In the genomic region with DNA sequence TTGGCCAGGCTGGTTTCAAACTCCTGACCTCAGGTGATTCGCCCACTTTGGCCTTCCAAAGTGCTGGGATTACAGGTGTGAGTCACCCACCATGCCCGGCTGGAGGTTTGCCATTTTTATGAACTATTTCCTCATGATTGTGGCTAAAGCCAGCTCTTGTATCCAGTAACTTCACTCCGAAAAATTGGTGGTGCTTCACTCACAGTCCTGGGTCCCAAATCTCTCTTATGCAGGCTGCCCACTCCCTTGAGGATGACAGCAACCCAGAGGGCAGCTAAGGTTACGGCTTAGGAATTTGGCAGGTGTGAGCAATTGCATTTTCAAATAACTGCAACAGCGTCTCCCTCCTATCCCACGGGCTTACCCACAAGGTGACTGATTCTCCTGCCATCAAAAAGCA, we compare ENCODE assay signal across 24 cellular contexts. TPM values are rescaled to one million over a fixed set of nuclear protein-coding genes. Genes with fewer than 3 reads are reported as not detected.
A peak's percentile ranks its signal among the peaks of the same experiment; 100 is the strongest.
DNase-seq lines count a peak whose midpoint lies in the region; ATAC-seq, FAIRE-seq and TF ChIP-seq lines count a peak whose summit lies in the region.
"Had no signal": no experiment of that assay in that cellular context is flagged by ENCODE, and none has a peak within 500 bp of the region (broad histone marks: within the 10 kb centered on the region; RNA-seq: fewer than 3 reads in every experiment).

No MANE protein-coding gene starts in this region.

- H4K20me1 ChIP-seq in K562 (replicated peaks; ENCODE audit: control insufficient read depth, insufficient read depth, low read length) = no peaks in the 10 kb centered on the region
- H4K20me1 ChIP-seq in HepG2 (ENCODE audit: insufficient read depth, low read length) = no peaks in the 10 kb centered on the region

- DNase-seq in Daoy (ENCODE audit: low read depth) = peak; percentile 68
- DNase-seq in LHCN-M2 (ENCODE audit: low read depth) = peak; percentile 31
- DNase-seq in K562 (ENCODE audit: extremely low read depth in 1 of 4, low spot score in 3 of 4) = no peak
- no peak for DNase-seq in HepG2 (ENCODE audit: low spot score)
- DNase-seq in natural killer cell = no peak
- DNase-seq in NCI-H1105 treated with DMSO at 0.1 percent for 48 hours (lab: John Stamatoyannopoulos, UW) = no peak
- DNase-seq: activated CD4-positive, CD25-positive, alpha-beta regulatory T cell treated with anti-CD3 and anti-CD28 coated beads, Interleukin-2, amount 50 U/mL, for 72 hours; activated naive CD4-positive, alpha-beta T cell treated with anti-CD3 and anti-CD28 coated beads for 36 hours; activated T-cell treated with anti-CD3 and anti-CD28 coated beads, Interleukin-2, amount 50 U/mL, for 4 hours; AML-193; effector memory CD8-positive, alpha-beta T cell; heart left ventricle; lower lobe of right lung; MV-4-11; NCI-H2029 treated with DMSO at 0.1 percent for 48 hours; NCI-H526 treated with DMSO at 0.1 percent for 48 hours; OCI-M1; stimulated activated naive CD4-positive, alpha-beta T cell; thyroid gland had no signal

- TF ChIP-seq CTCF in K562 (IDR thresholded peaks at IDR 0.05 in 2 of 3, conservative IDR thresholded peaks at IDR 0.05 in 1 of 3; ENCODE audit: insufficient read depth in 2 of 3, low read depth in 1 of 3, low read length in 3 of 3) (no peak), HepG2 (CRISPR knock-in tag; IDR thresholded peaks at IDR 0.05) (no peak), natural killer cell (IDR thresholded peaks at IDR 0.05) (no peak)

- no peak overlapping the region for H3K4me3 ChIP-seq in K562
- H3K4me3 ChIP-seq in HepG2 (replicated peaks in 1 of 3; ENCODE audit: insufficient read depth in 1 of 3, low read depth in 2 of 3, low read length in 3 of 3) = no peak overlapping the region
- H3K4me3 ChIP-seq: HAP-1, heart left ventricle, lower lobe of right lung, right lobe of liver, thyroid gland had no signal

- H3K9me3 ChIP-seq in K562 (replicated peaks; ENCODE audit: control insufficient read depth, insufficient read depth, low read depth, low read length) (0 out of 2 replicates have a peak, but pooled peaks cover 4% of the 10 kb centered on the region), HepG2 (ENCODE audit: low read length) (no peaks in the 10 kb centered on the region)
- H3K9me3 ChIP-seq: HAP-1, lower lobe of right lung, right lobe of liver, thyroid gland had no signal

- H3K4me2 ChIP-seq in K562 (ENCODE audit: insufficient read depth, low read length) (no peak overlapping the region), HepG2 (ENCODE audit: low read depth, low read length) (peak overlapping the region; percentile 42)

- BruUV-seq in K562 (replicated peaks; lab: Mats Ljungman, UMichigan) (no TSS peak), HepG2 (replicated peaks; lab: Mats Ljungman, UMichigan) (no TSS peak)

- no peaks in the 10 kb centered on the region for H3K36me3 ChIP-seq in K562 (ENCODE audit: control insufficient read depth, insufficient read depth, low read length)
- no peaks in the 10 kb centered on the region for H3K36me3 ChIP-seq in HepG2 (replicated peaks in 1 of 2; ENCODE audit: control insufficient read depth in 1 of 2, insufficient read depth in 2 of 2, low read length in 2 of 2)
- H3K36me3 ChIP-seq: HAP-1, heart left ventricle, lower lobe of right lung, right lobe of liver, thyroid gland had no signal

- H3K4me1 Mint-ChIP-seq in natural killer cell = no peaks in the 10 kb centered on the region

- H3K9me3 Mint-ChIP-seq in natural killer cell = no peaks in the 10 kb centered on the region
- H3K9me3 Mint-ChIP-seq: activated naive CD4-positive, alpha-beta T cell treated with anti-CD3 and anti-CD28 coated beads for 36 hours; activated T-cell treated with anti-CD3 and anti-CD28 coated beads, Interleukin-2, amount 50 U/mL, for 4 hours; effector memory CD8-positive, alpha-beta T cell; IgD-negative memory B cell had no signal

- ATAC-seq in K562 (no peak), HepG2 (no peak), natural killer cell (no peak), GM18505 (IDR thresholded peaks at IDR 0.05; ENCODE audit: unreplicated experiment) (no peak), GM19324 (IDR thresholded peaks at IDR 0.05; ENCODE audit: low FRiP score, unreplicated experiment) (no peak)
- ATAC-seq: activated T-cell treated with anti-CD3 and anti-CD28 coated beads, Interleukin-2, amount 50 U/mL, for 4 hours; effector memory CD8-positive, alpha-beta T cell; heart left ventricle; lower lobe of right lung had no signal

- CTCF ChIA-PET in K562 (lab: Yijun Ruan, JAX; ENCODE audit: low intra/inter-chr PET ratio) (no interaction called here), HepG2 (lab: Yijun Ruan, JAX; ENCODE audit: low intra/inter-chr PET ratio, low total read pairs) (no interaction called here)

- peak overlapping the region; percentile 4; the same call in 1 of the 2 replicates for H2AFZ ChIP-seq in K562 (ENCODE audit: low read depth, low read length)
- peak overlapping the region; percentile 36 for H2AFZ ChIP-seq in HepG2 (ENCODE audit: low read length)

- H3K4me3 Mint-ChIP-seq in natural killer cell = no peak overlapping the region
- H3K4me3 Mint-ChIP-seq: activated naive CD4-positive, alpha-beta T cell treated with anti-CD3 and anti-CD28 coated beads for 36 hours; activated T-cell treated with anti-CD3 and anti-CD28 coated beads, Interleukin-2, amount 50 U/mL, for 4 hours; effector memory CD8-positive, alpha-beta T cell; IgD-negative memory B cell had no signal

- no peak for TF ChIP-seq RAD21 in K562 (CRISPR knock-in tag; conservative IDR thresholded peaks at IDR 0.05 in 1 of 2, IDR thresholded peaks at IDR 0.05 in 1 of 2)
- TF ChIP-seq RAD21 in HepG2 (CRISPR knock-in tag; IDR thresholded peaks at IDR 0.05) = no peak

- peaks cover 0 to 22% of the 10 kb centered on the region in 2 experiments; a peak in 2 of 5 replicates for H3K27me3 ChIP-seq in K562 (ENCODE audit: control insufficient read depth in 2 of 2, insufficient read depth in 2 of 2, low read length in 2 of 2)
- peaks cover 0 to 11% of the 10 kb centered on the region in 2 experiments; a peak in 3 of 5 replicates for H3K27me3 ChIP-seq in HepG2 (ENCODE audit: control insufficient read depth in 1 of 2, insufficient read depth in 2 of 2, low read length in 2 of 2)
- H3K27me3 ChIP-seq: right lobe of liver, thyroid gland had no signal

- H3K36me3 Mint-ChIP-seq in natural killer cell = no peaks in the 10 kb centered on the region
- H3K36me3 Mint-ChIP-seq: IgD-negative memory B cell had no signal

- H3K9me1 ChIP-seq in K562 (ENCODE audit: control insufficient read depth, insufficient read depth, low read length) = no peaks in the 10 kb centered on the region

- H3K27ac Mint-ChIP-seq in natural killer cell = no peak overlapping the region
- H3K27ac Mint-ChIP-seq: activated naive CD4-positive, alpha-beta T cell treated with anti-CD3 and anti-CD28 coated beads for 36 hours; effector memory CD8-positive, alpha-beta T cell; IgD-negative memory B cell had no signal

- H3K27ac ChIP-seq in K562 (ENCODE audit: extremely low read depth, low read depth, low read length) = no peak overlapping the region
- H3K27ac ChIP-seq in HepG2 (ENCODE audit: extremely low read length, insufficient read depth, low read length) = no peak overlapping the region
- H3K27ac ChIP-seq: heart left ventricle, lower lobe of right lung, right lobe of liver, thyroid gland had no signal

- intact Hi-C loops in K562 (cut with micrococcal nuclease) (no loop called here), HepG2 (cut with micrococcal nuclease; ENCODE audit: unreplicated experiment) (no loop called here), natural killer cell (cut with micrococcal nuclease) (no loop called here)

- H3K9ac ChIP-seq in K562 (ENCODE audit: insufficient read depth in 1 of 2, low read depth in 2 of 2, low read length in 2 of 2) = no peak overlapping the region
- H3K9ac ChIP-seq in HepG2 (ENCODE audit: insufficient read depth, low read depth, low read length) = no peak overlapping the region

- TF ChIP-seq EP300 in K562 (IDR thresholded peaks at IDR 0.05; ENCODE audit: low read length) = no peak
- TF ChIP-seq EP300 in HepG2 (IDR thresholded peaks at IDR 0.05; ENCODE audit: low read depth in 2 of 2, low read length in 2 of 2) = no peak
- TF ChIP-seq EP300 in HepG2 (CRISPR knock-in tag; IDR thresholded peaks at IDR 0.05; ENCODE audit: borderline replicate concordance) = no peak

- H3K4me1 ChIP-seq in K562 (replicated peaks in 1 of 2; ENCODE audit: control insufficient read depth in 2 of 2, insufficient read depth in 2 of 2, low read length in 2 of 2) = peaks cover 0 to 10% of the 10 kb centered on the region in 2 experiments; a peak in 3 of 5 replicates
- H3K4me1 ChIP-seq in HepG2 (ENCODE audit: insufficient read depth, low read length) = peaks cover 14% of the 10 kb centered on the region
- H3K4me1 ChIP-seq: HAP-1, heart left ventricle, lower lobe of right lung, right lobe of liver had no signal

- POLR2A ChIA-PET in K562 (lab: Yijun Ruan, JAX) = interaction anchor here (1.0 kb wide), 1 partner anchor 12 kb away, joined by 3 read pairs; no protein-coding TSS in a partner anchor
- POLR2A ChIA-PET in HepG2 (lab: Yijun Ruan, JAX) = interaction anchor here (0.9 kb wide), 1 partner anchor 57 kb away, joined by 3 read pairs; no protein-coding TSS in a partner anchor

- TF ChIP-seq POLR2A in K562 (conservative IDR thresholded peaks at IDR 0.05) (no peak), HepG2 (IDR thresholded peaks at IDR 0.05; ENCODE audit: insufficient read depth in 1 of 2, low read depth in 2 of 2, low read length in 2 of 2) (no peak), GM18505 (IDR thresholded peaks at IDR 0.05; ENCODE audit: borderline replicate concordance, extremely low read depth, insufficient read depth, insufficient read length) (no peak)

- H3K79me2 ChIP-seq in K562 (ENCODE audit: control insufficient read depth, insufficient read depth, low read length) (no peaks in the 10 kb centered on the region), HepG2 (ENCODE audit: insufficient read depth, low read length) (no peaks in the 10 kb centered on the region)

- FAIRE-seq in K562 (lab: Jason Lieb, UNC) (no peak), HepG2 (lab: Jason Lieb, UNC) (no peak)

- 17% methylated on average over 6 of the region's 6 CpGs for WGBS in K562 (ENCODE audit: insufficient coverage, low coverage, missing lambda C conversion rate)
- 12% methylated on average over 6 of the region's 6 CpGs for WGBS in HepG2 (ENCODE audit: low lambda C conversion rate)

- in situ Hi-C loops in K562 (cut with MboI) = no loop called here
- in situ Hi-C loops in HepG2 (cut with HindIII; ENCODE audit: extremely low pct_ligation_motif_present, low pct_unique_long_range_greater_than_20kb) = no loop called here

- H3K27me3 Mint-ChIP-seq in natural killer cell (ENCODE audit: low read depth in 2 of 2) = peaks cover 6 to 8% of the 10 kb centered on the region in 2 donors

RNA-seq across cellular contexts. Expression of gene FUBP3, which starts 23.4 kb away (rescaled TPM):
- total RNA-seq in Daoy (2014; rRNA removed; shearing (Covaris generic)) = 61.5 and 80.6 TPM in 2 replicates
- total RNA-seq in LHCN-M2 (2014; rRNA removed) (49.1 and 51.9 TPM in 2 replicates), K562 (2014; rRNA removed) (64.0 and 82.7 TPM in 2 replicates), K562 (2014; rRNA removed; fragmentation: Illumina TruSeq; extraction: Trizol) (41.0 and 43.2 TPM in 2 replicates), K562 (2015; rRNA removed; fragmentation: Illumina TruSeq; extraction: Trizol) (45.0 and 48.1 TPM in 2 replicates), K562 (2021) (51.7 and 54.0 TPM in 2 replicates), HepG2 (2016; rRNA removed; fragmentation: Illumina TruSeq; extraction: Trizol) (40.0 and 42.7 TPM in 2 replicates), natural killer cell (10 to 100 TPM; 40.8 to 45.2 (median 41.3) TPM)
- 28.0 TPM for polyA plus RNA-seq in LHCN-M2 (2012)
- total RNA-seq in K562 (2011; cell fraction: chromatin; rRNA removed; ENCODE audit: low replicate concordance) = 99.7 and 118 TPM in 2 replicates
- total RNA-seq in K562 (2011; cell fraction: nucleolus; rRNA removed) = 54.1 and 60.0 TPM in 2 replicates
- 85.2 and 92.0 TPM in 2 replicates for total RNA-seq in K562 (2011; cell fraction: nucleoplasm; rRNA removed)
- polyA plus RNA-seq in K562 (2011; rRNA removed) (35.3 and 40.1 TPM in 2 replicates), K562 (2014; fragmentation: Illumina TruSeq; extraction: Trizol) (57.0 and 70.8 TPM in 2 replicates), K562 (2014; fragmentation: Nextera tagmentation; extraction: Ambion mirVana) (1 to 10 TPM; 3.0 to 7.1 TPM), K562 (2014; rRNA removed) (56.8 and 68.9 TPM in 2 replicates), HepG2 (2011; rRNA removed) (28.7 and 45.9 TPM in 2 replicates)
- polyA plus RNA-seq in K562 (2011; cell fraction: cytosol; rRNA removed) = 18.3 and 22.3 TPM in 2 replicates
- 86.0 and 122 TPM in 2 replicates for polyA plus RNA-seq in K562 (2011; cell fraction: nucleus; rRNA removed)
- polyA plus RNA-seq in K562 (2012) = 45.9 and 47.7 TPM in 2 replicates
- polyA minus RNA-seq in K562 (2011; rRNA and poly(A)+ RNA removed) = 36.6 and 40.7 TPM in 2 replicates
- polyA minus RNA-seq in K562 (2011; cell fraction: cytosol; rRNA and poly(A)+ RNA removed) = 19.4 and 26.0 TPM in 2 replicates
- polyA minus RNA-seq in K562 (2011; cell fraction: nucleus; rRNA and poly(A)+ RNA removed) = 28.1 and 35.4 TPM in 2 replicates
- total RNA-seq in HepG2 (2016; cell fraction: cytosol; rRNA removed; fragmentation: Illumina TruSeq; extraction: Trizol; ENCODE audit: low read depth) = 6.3 and 7.8 TPM in 2 replicates
- 36.9 and 42.9 TPM in 2 replicates for total RNA-seq in HepG2 (2016; cell fraction: insoluble cytoplasmic fraction; rRNA removed; fragmentation: Illumina TruSeq; extraction: Trizol)
- 18.7 and 20.2 TPM in 2 replicates for total RNA-seq in HepG2 (2016; cell fraction: membrane; rRNA removed; fragmentation: Illumina TruSeq; extraction: Trizol)
- total RNA-seq in HepG2 (2016; cell fraction: nucleus; rRNA removed; fragmentation: Illumina TruSeq; extraction: Trizol) = 29.1 and 31.8 TPM in 2 replicates
- 19.2 and 22.5 TPM in 2 replicates for polyA plus RNA-seq in HepG2 (2011; cell fraction: cytosol; rRNA removed)
- 87.0 and 120 TPM in 2 replicates for polyA plus RNA-seq in HepG2 (2011; cell fraction: nucleus; rRNA removed)
- polyA plus RNA-seq in HepG2 (2012) = 32.5 and 37.6 TPM in 2 replicates
- 4.9 and 5.9 TPM in 2 replicates for polyA plus RNA-seq in HepG2 (2016; cell fraction: cytosol; fragmentation: Illumina TruSeq; extraction: Trizol; ENCODE audit: low read depth)
- 52.7 and 56.2 TPM in 2 replicates for polyA plus RNA-seq in HepG2 (2016; cell fraction: insoluble cytoplasmic fraction; fragmentation: Illumina TruSeq; extraction: Trizol; ENCODE audit: low read depth)
- 13.3 and 13.7 TPM in 2 replicates for polyA plus RNA-seq in HepG2 (2016; cell fraction: membrane; fragmentation: Illumina TruSeq; extraction: Trizol; ENCODE audit: low read depth)
- 67.5 and 77.3 TPM in 2 replicates for polyA plus RNA-seq in HepG2 (2016; cell fraction: nucleus; fragmentation: Illumina TruSeq; extraction: Trizol; ENCODE audit: insufficient read depth, low read depth)
- 35.2 and 98.1 TPM in 2 replicates for polyA minus RNA-seq in HepG2 (2011; rRNA and poly(A)+ RNA removed; ENCODE audit: low replicate concordance)
- 16.8 and 22.0 TPM in 2 replicates for polyA minus RNA-seq in HepG2 (2011; cell fraction: cytosol; rRNA and poly(A)+ RNA removed)
- polyA minus RNA-seq in HepG2 (2011; cell fraction: nucleus; rRNA and poly(A)+ RNA removed) = 26.3 and 38.8 TPM in 2 replicates

Comparison
In these comparisons a context has a peak if more than half of its experiments do, and no peak if none do; other contexts are left out.
1. DNase-seq: peak in Daoy (single experiment) and LHCN-M2 (single experiment); none in K562 (0 of 4), HepG2 (single experiment), natural killer cell (single experiment) and NCI-H1105 treated with DMSO at 0.1 percent for 48 hours (single experiment).